ENCODE assay signal across 28 cellular contexts in the genomic region with DNA sequence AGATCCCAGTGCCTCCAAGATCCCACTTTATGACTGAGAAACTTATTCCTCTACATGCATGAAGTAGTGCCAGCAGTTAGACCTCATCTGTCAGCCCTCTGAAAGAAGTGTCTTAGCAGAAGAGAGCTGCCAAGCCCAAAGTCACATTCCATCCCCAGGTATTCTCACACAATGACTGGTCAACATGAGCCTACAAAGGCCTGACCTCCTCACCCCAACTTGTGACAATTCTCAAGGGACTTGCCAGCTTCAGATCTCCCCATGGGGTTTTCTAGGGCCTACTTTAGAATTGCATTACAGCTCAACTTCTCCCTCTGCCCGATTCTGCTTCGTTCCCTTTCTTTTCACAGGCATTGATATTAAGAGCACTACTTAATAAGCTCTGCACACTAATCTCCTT.
A peak's percentile ranks its signal among the peaks of the same experiment; 100 is the strongest.
DNase-seq lines count a peak whose midpoint lies in the region; ATAC-seq, FAIRE-seq and TF ChIP-seq lines count a peak whose summit lies in the region.
"Had no signal": no experiment of that assay in that cellular context is flagged by ENCODE, and none has a peak within 500 bp of the region (broad histone marks: within the 10 kb centered on the region; RNA-seq: fewer than 3 reads in every experiment).

No MANE protein-coding gene starts in this region.

- TF ChIP-seq CTCF in GM12878 (IDR thresholded peaks at IDR 0.05 in 2 of 3, conservative IDR thresholded peaks at IDR 0.05 in 1 of 3; ENCODE audit: control insufficient read depth in 2 of 3, extremely low read depth in 1 of 3, insufficient read depth in 1 of 3, low read depth in 3 of 3, low read length in 3 of 3), result no peak
- no peak for TF ChIP-seq CTCF in stomach (IDR thresholded peaks at IDR 0.05)

- BruUV-seq in GM12878 (replicated peaks; lab: Mats Ljungman, UMichigan), result no TSS peak

- no peak overlapping the region for H3K27ac ChIP-seq in GM12878 (ENCODE audit: control insufficient read depth, insufficient read depth)
- no peak overlapping the region for H3K27ac ChIP-seq in stomach
- H3K27ac ChIP-seq: A549; BLaER1 treated with 17β-estradiol and CSF1 and Interleukin-3, amounts not matched to agents 10 nM and 100 nM; SJSA1 had no signal

- 0% methylated on average over 2 of the region's 2 CpGs for WGBS in GM12878 (ENCODE audit: insufficient coverage, insufficient replicate concordance, low lambda C conversion rate, missing lambda C conversion rate)
- WGBS in stomach, 5 donors, result 88 to 97% (median 93%) methylated on average over 2 of the region's 2 CpGs

- no peaks in the 10 kb centered on the region for H4K20me1 ChIP-seq in GM12878 (ENCODE audit: control insufficient read depth, insufficient read depth)
- H4K20me1 ChIP-seq: BLaER1 treated with 17β-estradiol and CSF1 and Interleukin-3, amounts not matched to agents 10 nM and 100 nM had no signal

- in situ Hi-C loops in GM12878 (cut with MboI), result no loop called here

- CTCF ChIA-PET in GM12878 (lab: Yijun Ruan, JAX), result no interaction called here

- no peak for TF ChIP-seq POLR2A in GM12878 (IDR thresholded peaks at IDR 0.05; ENCODE audit: low read depth, low read length)
- no peak for TF ChIP-seq POLR2A in stomach (IDR thresholded peaks at IDR 0.05)

- H3K4me3 ChIP-seq in GM12878, result no peak overlapping the region
- H3K4me3 ChIP-seq in stomach, result no peak overlapping the region
- H3K4me3 ChIP-seq: A549; BLaER1 treated with 17β-estradiol and CSF1 and Interleukin-3, amounts not matched to agents 10 nM and 100 nM; SJSA1 had no signal

- H2AFZ ChIP-seq in GM12878 (ENCODE audit: control insufficient read depth, low read depth, low read length), result no peak overlapping the region

- no peak overlapping the region for H3K4me2 ChIP-seq in GM12878 (ENCODE audit: control insufficient read depth, insufficient read depth)
- H3K4me2 ChIP-seq: A549; BLaER1 treated with 17β-estradiol and CSF1 and Interleukin-3, amounts not matched to agents 10 nM and 100 nM had no signal

- no peak for TF ChIP-seq RAD21 in GM12878 (IDR thresholded peaks at IDR 0.05; ENCODE audit: insufficient read depth, low read depth, low read length)

- no peak for FAIRE-seq in GM12878 (lab: Jason Lieb, UNC)
- FAIRE-seq: A549, H1, HTR-8/SVneo had no signal

- no peaks in the 10 kb centered on the region for H3K79me2 ChIP-seq in GM12878 (ENCODE audit: control insufficient read depth, insufficient read depth, low read length)

- H3K27me3 ChIP-seq in GM12878 (replicated peaks in 1 of 2; ENCODE audit: control insufficient read depth in 2 of 2, insufficient read depth in 2 of 2, low read length in 1 of 2) (no peaks in the 10 kb centered on the region), stomach (no peaks in the 10 kb centered on the region)
- H3K27me3 ChIP-seq: BLaER1 treated with 17β-estradiol and CSF1 and Interleukin-3, amounts not matched to agents 10 nM and 100 nM; SJSA1 had no signal

- SMC1A ChIA-PET in GM12878 (lab: Charles Lee; ENCODE audit: uncharacterized antibody, unreplicated experiment), result interaction anchor here (0.7 to 1.4 kb wide), 3 partner anchors 9 to 413 kb away, joined by 3 to 4 read pairs (median 4); no protein-coding TSS in a partner anchor

- no peak for TF ChIP-seq EP300 in GM12878 (IDR thresholded peaks at IDR 0.05; ENCODE audit: borderline replicate concordance in 1 of 2, control insufficient read depth in 1 of 2, low read depth in 2 of 2, low read length in 2 of 2)
- TF ChIP-seq EP300 in stomach (IDR thresholded peaks at IDR 0.05), result no peak

- ATAC-seq in GM18861 (IDR thresholded peaks at IDR 0.05; ENCODE audit: unreplicated experiment), result peak; percentile 80
- ATAC-seq in GM21786 (IDR thresholded peaks at IDR 0.05; ENCODE audit: unreplicated experiment), result peak; percentile 64
- ATAC-seq in GM12878, result peak; percentile 23; the same call in 1 of the 3 replicates
- no peak for ATAC-seq in GM19035 (IDR thresholded peaks at IDR 0.05; ENCODE audit: unreplicated experiment)
- ATAC-seq: A549; CD8-positive, alpha-beta T cell; HCT116; PC-3; Right ventricle myocardium inferior had no signal

- RAD21 ChIA-PET in GM12878 (lab: Charles Lee; ENCODE audit: unreplicated experiment), result interaction anchor here (1.3 kb wide), 1 partner anchor 11 kb away, joined by 4 read pairs; no protein-coding TSS in a partner anchor

- intact Hi-C loops in GM12878 (cut with micrococcal nuclease; ENCODE audit: unreplicated experiment) (no loop called here), stomach (cut with DNase I; ENCODE audit: low total_unique reads) (no loop called here)

- POLR2A ChIA-PET in GM12878 (lab: Charles Lee), result no interaction called here

- H3K9me3 ChIP-seq in GM12878 (replicated peaks; ENCODE audit: control insufficient read depth, insufficient read depth, low read length), result no peaks in the 10 kb centered on the region; the same call in 2 of the 3 replicates
- H3K9me3 ChIP-seq in stomach, result peaks cover 0 to 6% (median 0%) of the 10 kb centered on the region in 4 donors
- H3K9me3 ChIP-seq: A549, SJSA1 had no signal

- H3K4me1 ChIP-seq in GM12878 (ENCODE audit: control insufficient read depth, insufficient read depth, low read length) (no peaks in the 10 kb centered on the region), stomach (no peaks in the 10 kb centered on the region)
- H3K4me1 ChIP-seq: A549; BLaER1 treated with 17β-estradiol and CSF1 and Interleukin-3, amounts not matched to agents 10 nM and 100 nM; SJSA1 had no signal

- no peak overlapping the region for H3K9ac ChIP-seq in GM12878 (ENCODE audit: control insufficient read depth, insufficient read depth, low read length)
- H3K9ac ChIP-seq: BLaER1 treated with 17β-estradiol and CSF1 and Interleukin-3, amounts not matched to agents 10 nM and 100 nM had no signal

- DNase-seq in GM12878 (ENCODE audit: low read depth, low spot score) (peak; percentile 31), HCEC 1CT (no peak), D341Med (ENCODE audit: low spot score) (no peak), stomach (no peak)
- DNase-seq: AML-193; CD8-positive, alpha-beta T cell; DMS79 treated with DMSO at 0.1 percent for 48 hours; GF-D8; KBM-7; NCI-H1105 treated with DMSO at 0.1 percent for 48 hours; NCI-H146; NCI-H1930; NCI-H2107; NCI-H524 treated with DMSO at 0.1 percent for 48 hours; NCI-H82; NK-92 treated with Interleukin-12 subunit alpha and Interleukin-12 subunit beta, amount 100 ng/mL, for 24 hours; PC-3; T-helper 2 cell had no signal

- H3K36me3 ChIP-seq in GM12878 (ENCODE audit: control insufficient read depth in 2 of 2, insufficient read depth in 2 of 2, low read length in 1 of 2), result no peaks in the 10 kb centered on the region
- no peaks in the 10 kb centered on the region for H3K36me3 ChIP-seq in stomach
- H3K36me3 ChIP-seq: BLaER1 treated with 17β-estradiol and CSF1 and Interleukin-3, amounts not matched to agents 10 nM and 100 nM; SJSA1 had no signal

TF ChIP-seq in GM12878, 131 proteins besides CTCF, POLR2A, EP300 and RAD21:
- no peak for TF ChIP-seq YY1 (IDR thresholded peaks at IDR 0.05; ENCODE audit: low read depth, low read length)
- TF ChIP-seq BHLHE40 (IDR thresholded peaks at IDR 0.05; ENCODE audit: borderline replicate concordance in 1 of 2, low read depth in 2 of 2, low read length in 1 of 2), result peak in 1 of 2 experiments; percentile 31; a peak in 1 of 4 replicates
- TF ChIP-seq HDGF (IDR thresholded peaks at IDR 0.05), result no peak
- TF ChIP-seq, protein P1, sequence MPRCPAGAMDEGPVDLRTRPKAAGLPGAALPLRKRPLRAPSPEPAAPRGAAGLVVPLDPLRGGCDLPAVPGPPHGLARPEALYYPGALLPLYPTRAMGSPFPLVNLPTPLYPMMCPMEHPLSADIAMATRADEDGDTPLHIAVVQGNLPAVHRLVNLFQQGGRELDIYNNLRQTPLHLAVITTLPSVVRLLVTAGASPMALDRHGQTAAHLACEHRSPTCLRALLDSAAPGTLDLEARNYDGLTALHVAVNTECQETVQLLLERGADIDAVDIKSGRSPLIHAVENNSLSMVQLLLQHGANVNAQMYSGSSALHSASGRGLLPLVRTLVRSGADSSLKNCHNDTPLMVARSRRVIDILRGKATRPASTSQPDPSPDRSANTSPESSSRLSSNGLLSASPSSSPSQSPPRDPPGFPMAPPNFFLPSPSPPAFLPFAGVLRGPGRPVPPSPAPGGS (IDR thresholded peaks at IDR 0.05; ENCODE audit: borderline replicate concordance, insufficient read depth, low read depth, low read length, poor library complexity, severe bottlenecking), result peak; percentile 12
- peak; percentile 44; the same call in 1 of the 2 replicates for TF ChIP-seq RUNX3 (IDR thresholded peaks at IDR 0.05; ENCODE audit: low read length)
- peak; percentile 48 for TF ChIP-seq MEF2B (IDR thresholded peaks at IDR 0.05; ENCODE audit: partially characterized antibody, poor library complexity, severe bottlenecking)
- TF ChIP-seq, protein P2, sequence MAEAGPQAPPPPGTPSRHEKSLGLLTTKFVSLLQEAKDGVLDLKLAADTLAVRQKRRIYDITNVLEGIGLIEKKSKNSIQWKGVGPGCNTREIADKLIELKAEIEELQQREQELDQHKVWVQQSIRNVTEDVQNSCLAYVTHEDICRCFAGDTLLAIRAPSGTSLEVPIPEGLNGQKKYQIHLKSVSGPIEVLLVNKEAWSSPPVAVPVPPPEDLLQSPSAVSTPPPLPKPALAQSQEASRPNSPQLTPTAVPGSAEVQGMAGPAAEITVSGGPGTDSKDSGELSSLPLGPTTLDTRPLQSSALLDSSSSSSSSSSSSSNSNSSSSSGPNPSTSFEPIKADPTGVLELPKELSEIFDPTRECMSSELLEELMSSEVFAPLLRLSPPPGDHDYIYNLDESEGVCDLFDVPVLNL (IDR thresholded peaks at IDR 0.05; ENCODE audit: low read depth, low read length), result no peak
- peak; percentile 55 for TF ChIP-seq NR2F1 (conservative IDR thresholded peaks at IDR 0.05)
- 0 out of 2 replicates have a peak, but pooled peaks have one; percentile 21 for TF ChIP-seq NFIC (IDR thresholded peaks at IDR 0.05; ENCODE audit: low read depth, low read length)
- TF ChIP-seq SREBF2 (IDR thresholded peaks at IDR 0.05; ENCODE audit: low read length), result no peak
